Comparison of ENCODE assay signal across 8 cellular contexts in the genomic region with DNA sequence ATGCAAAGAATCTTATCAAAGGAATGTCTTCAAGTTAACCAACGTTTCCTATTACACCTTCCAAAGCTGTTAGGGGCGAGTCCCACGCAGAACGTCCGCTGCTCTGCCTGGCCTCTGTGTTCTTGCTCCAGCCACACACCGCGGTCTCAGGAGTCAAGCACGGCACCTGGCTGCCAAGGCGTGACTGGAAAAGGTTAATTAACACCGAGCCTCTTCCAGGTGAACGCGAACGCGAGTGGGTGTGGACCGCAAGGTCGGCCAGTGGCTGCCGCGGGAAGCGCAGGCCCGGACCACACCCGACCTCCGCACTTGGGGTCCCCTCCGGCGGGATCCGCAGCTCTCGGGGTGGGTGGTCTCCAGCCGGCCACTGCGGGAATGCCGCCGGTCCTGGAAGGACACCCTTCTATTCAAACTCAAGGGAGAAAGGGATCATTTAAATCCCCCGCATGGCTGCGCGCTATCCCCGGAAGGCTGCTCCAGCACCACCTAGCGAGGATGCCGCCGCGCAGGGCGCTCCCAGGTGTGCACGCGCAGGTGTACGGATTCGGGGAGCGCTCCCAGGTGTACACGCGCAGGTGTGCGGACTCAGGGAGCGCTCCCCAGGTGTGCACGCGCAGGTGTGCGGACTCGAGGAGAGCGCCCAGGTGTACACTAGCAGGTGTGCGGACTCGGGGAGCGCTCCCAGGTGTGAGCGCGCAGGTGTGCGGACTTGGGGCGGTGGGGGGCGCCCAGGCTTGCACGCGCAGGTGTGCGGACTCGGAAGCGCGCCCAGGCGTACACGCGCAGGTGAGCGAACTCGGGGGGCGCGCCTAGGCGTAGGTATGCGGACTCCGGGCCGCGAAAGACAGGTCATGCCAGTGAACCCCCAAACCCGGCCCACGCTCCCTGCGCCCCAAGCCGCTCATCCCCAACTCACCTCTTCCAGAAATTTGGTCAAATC. TPM values are rescaled to one million over a fixed set of nuclear protein-coding genes. Genes with fewer than 3 reads are reported as not detected.
DNase-seq lines count a peak whose midpoint lies in the region; ATAC-seq and TF ChIP-seq lines count a peak whose summit lies in the region.

No MANE protein-coding gene starts in this region.

- H3K4me1 ChIP-seq in Panc1 (ENCODE audit: control insufficient read depth, insufficient read depth, low read length), result peaks cover 10% of the 10 kb centered on the region; the same call in 1 of the 2 replicates
- peaks cover 14% of the 10 kb centered on the region for H3K4me1 ChIP-seq in mucosa of stomach (ENCODE audit: control insufficient read depth, insufficient read depth, low read length)

- BruUV-seq in Panc1 (replicated peaks; lab: Mats Ljungman, UMichigan), result no TSS peak

- no peaks in the 10 kb centered on the region for H3K27me3 ChIP-seq in Panc1 (ENCODE audit: control insufficient read depth, insufficient read depth, low read length)
- no peaks in the 10 kb centered on the region for H3K27me3 ChIP-seq in mucosa of stomach (ENCODE audit: control insufficient read depth, insufficient read depth, low read length)

- peak overlapping the region; percentile 94 for H3K4me3 ChIP-seq in AG04449 (ENCODE audit: low read depth, low read length)
- H3K4me3 ChIP-seq in Panc1 (ENCODE audit: low read depth in 2 of 2, low read length in 2 of 2), result peak overlapping the region; percentile 70 to 79
- H3K4me3 ChIP-seq in mucosa of stomach (ENCODE audit: low read length), result peak overlapping the region; percentile 85

- H3K9me3 ChIP-seq in Panc1 (ENCODE audit: control insufficient read depth, insufficient read depth, low read depth, low read length) (no peaks in the 10 kb centered on the region), mucosa of stomach (ENCODE audit: control insufficient read depth, low read length) (no peaks in the 10 kb centered on the region)

- H3K36me3 ChIP-seq in Panc1 (ENCODE audit: control insufficient read depth, insufficient read depth, low read length) (no peaks in the 10 kb centered on the region), mucosa of stomach (ENCODE audit: control insufficient read depth, insufficient read depth, low read length) (no peaks in the 10 kb centered on the region)

- peak overlapping the region; percentile 57; the same call in 1 of the 2 replicates for H3K27ac ChIP-seq in Panc1 (ENCODE audit: low read length)

- peak; percentile 2 for ATAC-seq in GM19395 (IDR thresholded peaks at IDR 0.05; ENCODE audit: unreplicated experiment)
- no peak for ATAC-seq in Panc1

- peak overlapping the region; percentile 56 for H3K9ac ChIP-seq in mucosa of stomach (ENCODE audit: low read length)

- POLR2A ChIA-PET in AG04449 (lab: Yijun Ruan, JAX), result no interaction called here
- POLR2A ChIA-PET in Panc1 (lab: Charles Lee), result no interaction called here

- CTCF ChIA-PET in AG04449 (lab: Yijun Ruan, JAX) (interaction anchor here (0.8 kb wide), 1 partner anchor 51 kb away, joined by 3 read pairs; no protein-coding TSS in a partner anchor), Panc1 (lab: Charles Lee) (no interaction called here)

- intact Hi-C loops in Panc1 (cut with micrococcal nuclease; ENCODE audit: unreplicated experiment), result no loop called here

- TF ChIP-seq CTCF in AG04449 (IDR thresholded peaks at IDR 0.05; ENCODE audit: insufficient read depth, low read length, missing control alignments) (no peak), Panc1 (IDR thresholded peaks at IDR 0.05) (peak; percentile 40)

- in situ Hi-C loops in Panc1 (cut with HindIII; ENCODE audit: low pct_unique_long_range_greater_than_20kb, low sequenced_read_pairs), result no loop called here

- DNase-seq in AG04449 (ENCODE audit: low read depth, low spot score) (no peak), Panc1 (ENCODE audit: low read depth, low spot score) (no peak), AG20443 (ENCODE audit: low spot score) (no peak), T1000 (lab: John Stamatoyannopoulos, UW) (no peak), SKM-1 (lab: John Stamatoyannopoulos, UW; ENCODE audit: unreplicated experiment) (no peak)
- peak; percentile 19 for DNase-seq in effector CD8-positive, alpha-beta T cell (lab: John Stamatoyannopoulos, UW)

RNA-seq across cellular contexts. Expression of gene CYB5A, which starts 0.7 kb away (rescaled TPM):
- 51.3 TPM for total RNA-seq in Panc1 (2021; ENCODE audit: unreplicated experiment)
- 88.7 TPM for polyA plus RNA-seq in Panc1 (2012; ENCODE audit: insufficient read length)

RNA-seq across cellular contexts. Expression of gene C18orf63, which starts 24.5 kb away (rescaled TPM):
- total RNA-seq in Panc1 (2021; ENCODE audit: unreplicated experiment), result not detected
- polyA plus RNA-seq in Panc1 (2012; ENCODE audit: insufficient read length), result not detected
